In the genomic region with DNA sequence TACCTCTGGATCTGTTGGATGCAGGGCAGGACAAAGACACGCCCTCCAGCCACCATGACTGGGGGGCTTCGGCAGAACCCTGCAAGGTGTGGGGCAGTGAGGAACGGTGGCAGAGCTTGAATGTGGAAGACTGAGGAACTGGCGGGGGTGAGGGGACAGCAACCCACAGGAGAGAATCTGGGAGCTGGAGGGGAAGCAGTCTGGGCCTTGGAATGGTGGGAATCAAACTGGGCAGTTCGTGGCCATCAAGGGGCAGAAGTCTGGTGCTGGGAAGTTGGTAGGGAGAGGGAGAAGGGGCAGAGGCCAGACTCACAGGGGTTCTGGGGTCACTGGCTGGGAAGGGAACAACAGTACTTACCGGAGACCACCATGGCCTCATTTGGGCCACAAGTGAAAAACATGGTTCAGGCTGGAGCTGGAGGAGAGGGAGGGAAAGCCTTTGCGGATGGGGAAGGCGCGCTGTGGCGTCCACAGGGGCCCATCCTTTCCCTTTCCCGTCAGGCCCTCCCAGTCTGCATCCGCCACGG, we compare ENCODE assay signal across 6 cellular contexts. TPM values are rescaled to one million over a fixed set of nuclear protein-coding genes. Genes with fewer than 3 reads are reported as not detected.
A peak's percentile ranks its signal among the peaks of the same experiment; 100 is the strongest.
DNase-seq lines count a peak whose midpoint lies in the region; ATAC-seq, FAIRE-seq and TF ChIP-seq lines count a peak whose summit lies in the region.

No MANE protein-coding gene starts in this region.

- H3K4me1 ChIP-seq in HCT116 (ENCODE audit: control insufficient read depth in 1 of 2, insufficient read depth in 2 of 2, low read length in 2 of 2): peaks cover 37 to 75% of the 10 kb centered on the region in 2 experiments
- peaks cover 8 to 25% of the 10 kb centered on the region in 2 donors for H3K4me1 ChIP-seq in ascending aorta
- peaks cover 34 to 41% of the 10 kb centered on the region in 2 donors for H3K4me1 ChIP-seq in naive thymus-derived CD4-positive, alpha-beta T cell (ENCODE audit: control insufficient read depth in 2 of 2, insufficient read depth in 2 of 2, low read length in 2 of 2)

- H3K27me3 ChIP-seq in HCT116 (ENCODE audit: insufficient read depth, low read length) (no peaks in the 10 kb centered on the region), ascending aorta (no peaks in the 10 kb centered on the region)
- no peaks in the 10 kb centered on the region for H3K27me3 ChIP-seq in naive thymus-derived CD4-positive, alpha-beta T cell (ENCODE audit: control insufficient read depth in 2 of 2, insufficient read depth in 2 of 2, low read length in 2 of 2)

- H3K36me3 ChIP-seq in HCT116 (ENCODE audit: control insufficient read depth in 1 of 2, insufficient read depth in 2 of 2, low read length in 2 of 2): peaks cover 4 to 11% of the 10 kb centered on the region in 2 experiments; a peak in 1 of 4 replicates
- H3K36me3 ChIP-seq in ascending aorta: peaks cover 33 to 44% of the 10 kb centered on the region in 2 donors
- H3K36me3 ChIP-seq in naive thymus-derived CD4-positive, alpha-beta T cell (ENCODE audit: control insufficient read depth in 2 of 3, insufficient read depth in 3 of 3, low read length in 3 of 3): peaks cover 0 to 11% (median 7%) of the 10 kb centered on the region in 3 experiments

- peak overlapping the region; percentile 69 to 98 (median 88) for H3K27ac Mint-ChIP-seq in naive thymus-derived CD4-positive, alpha-beta T cell

- intact Hi-C loops in HCT116 (cut with micrococcal nuclease): loop anchor here (1.0 to 10.0 kb wide), 3 partner anchors 72 to 343 kb away; no protein-coding TSS in a partner anchor
- intact Hi-C loops in ascending aorta (cut with DNase I): loop anchor here (1.0 to 10.0 kb wide), 6 partner anchors 21 to 663 kb away; partner anchors contain the start of genes MICA, MRPS18B, PPP1R10 and VARS2
- intact Hi-C loops in naive thymus-derived CD4-positive, alpha-beta T cell (cut with micrococcal nuclease): loop anchor here (2.0 to 10.0 kb wide), 7 partner anchors 70 to 417 kb away; partner anchors contain the start of genes MRPS18B (in 1 of the 2), PPP1R10 (in 1 of the 2) and TRIM39 (in 1 of the 2)

- peak overlapping the region; percentile 84 to 100 (median 92) for H3K4me3 Mint-ChIP-seq in naive thymus-derived CD4-positive, alpha-beta T cell

- RAD21 ChIA-PET in HCT116 (lab: Charles Lee; ENCODE audit: low non-redundant PET in 1 of 2, low total read pairs in 2 of 2, uncharacterized antibody in 2 of 2, unreplicated experiment in 2 of 2): no interaction called here

- no peaks in the 10 kb centered on the region for H4K20me1 ChIP-seq in HCT116 (ENCODE audit: insufficient read depth)

- H3K36me3 Mint-ChIP-seq in naive thymus-derived CD4-positive, alpha-beta T cell: peaks cover 7 to 62% (median 14%) of the 10 kb centered on the region in 5 donors

- peak overlapping the region; percentile 91 for H3K4me2 ChIP-seq in HCT116 (ENCODE audit: low read length)

- TF ChIP-seq CTCF in HCT116 (IDR thresholded peaks at IDR 0.05 in 2 of 3, conservative IDR thresholded peaks at IDR 0.05 in 1 of 3; ENCODE audit: borderline replicate concordance in 1 of 3, insufficient read depth in 1 of 3, low read depth in 2 of 3, low read length in 2 of 3): no peak
- TF ChIP-seq CTCF in ascending aorta (IDR thresholded peaks at IDR 0.05): no peak
- TF ChIP-seq CTCF in D721Med (IDR thresholded peaks at IDR 0.05; ENCODE audit: insufficient read depth, missing control alignments): no peak

- peaks cover 55 to 76% (median 64%) of the 10 kb centered on the region in 7 donors for H3K4me1 Mint-ChIP-seq in naive thymus-derived CD4-positive, alpha-beta T cell

- FAIRE-seq in D721Med (lab: Jason Lieb, UNC) (no peak), GM19239 (lab: Jason Lieb, UNC) (no peak)

- H3K9me3 ChIP-seq in HCT116 (ENCODE audit: control insufficient read depth in 1 of 2, insufficient read depth in 1 of 2, low read depth in 1 of 2, low read length in 2 of 2) (no peaks in the 10 kb centered on the region), ascending aorta (no peaks in the 10 kb centered on the region)
- H3K9me3 ChIP-seq in naive thymus-derived CD4-positive, alpha-beta T cell (ENCODE audit: control insufficient read depth in 2 of 3, low read length in 3 of 3): no peaks in the 10 kb centered on the region

- H3K27ac ChIP-seq in HCT116 (ENCODE audit: low read depth, low read length) (peak overlapping the region; percentile 93), ascending aorta (peak overlapping the region; percentile 94 to 97)
- H3K27ac ChIP-seq in naive thymus-derived CD4-positive, alpha-beta T cell (ENCODE audit: low read depth, low read length): peak overlapping the region; percentile 83

- POLR2A ChIA-PET in HCT116 (lab: Charles Lee): interaction anchor here (0.7 to 16.4 kb wide), 12 partner anchors 9 to 141 kb away, joined by 3 to 680 read pairs (median 10); no protein-coding TSS in a partner anchor
- POLR2A ChIA-PET in naive thymus-derived CD4-positive, alpha-beta T cell (lab: Charles Lee): interaction anchor here (0.7 to 1.5 kb wide), 10 partner anchors 11 to 401 kb away, joined by 3 to 6 read pairs (median 4); no protein-coding TSS in a partner anchor

- no TSS peak for BruUV-seq in HCT116 (replicated peaks; lab: Mats Ljungman, UMichigan)

- peaks cover 0 to 1% (median 0%) of the 10 kb centered on the region in 11 donors for H3K9me3 Mint-ChIP-seq in naive thymus-derived CD4-positive, alpha-beta T cell

- peak overlapping the region; percentile 79 to 85 for H3K4me3 ChIP-seq in HCT116 (replicated peaks in 1 of 2; ENCODE audit: low read depth in 1 of 2, low read length in 2 of 2)
- H3K4me3 ChIP-seq in ascending aorta: peak overlapping the region; percentile 89 to 91
- H3K4me3 ChIP-seq in naive thymus-derived CD4-positive, alpha-beta T cell (ENCODE audit: low read length): peak overlapping the region; percentile 85

- H3K79me2 ChIP-seq in HCT116 (ENCODE audit: insufficient read depth, low read length): peaks cover 15% of the 10 kb centered on the region

- no peak for TF ChIP-seq RAD21 in HCT116 (IDR thresholded peaks at IDR 0.05; ENCODE audit: low read depth)

- ATAC-seq in HCT116: peak; percentile 7
- ATAC-seq in naive thymus-derived CD4-positive, alpha-beta T cell: no peak

- no peaks in the 10 kb centered on the region for H3K27me3 Mint-ChIP-seq in naive thymus-derived CD4-positive, alpha-beta T cell

- DNase-seq in HCT116 (ENCODE audit: low read depth, low spot score) (no peak), ascending aorta (ENCODE audit: low spot score in 2 of 2) (no peak), cerebellum (ENCODE audit: low spot score) (no peak), D721Med (ENCODE audit: insufficient read length, low spot score) (no peak), GM19239 (ENCODE audit: insufficient read length, low spot score) (no peak)
- DNase-seq in naive thymus-derived CD4-positive, alpha-beta T cell: no peak

- no peak overlapping the region for H2AFZ ChIP-seq in HCT116 (ENCODE audit: low read depth, low read length, poor library complexity, severe bottlenecking)

- CTCF ChIA-PET in HCT116 (lab: Charles Lee): no interaction called here
- CTCF ChIA-PET in naive thymus-derived CD4-positive, alpha-beta T cell (lab: Charles Lee): interaction anchor here (0.6 to 1.2 kb wide), 5 partner anchors 11 to 196 kb away, joined by 3 to 4 read pairs (median 3); no protein-coding TSS in a partner anchor

- no peaks in the 10 kb centered on the region for H3K9me2 ChIP-seq in HCT116 (ENCODE audit: insufficient read depth)

- H3K9ac ChIP-seq in HCT116 (ENCODE audit: low read length): peak overlapping the region; percentile 97

- no peak for TF ChIP-seq POLR2A in HCT116 (IDR thresholded peaks at IDR 0.05; ENCODE audit: borderline replicate concordance, extremely low read depth, insufficient read depth, insufficient read length)

TF ChIP-seq in HCT116, 20 proteins besides CTCF, POLR2A, EP300 and RAD21:
- TF ChIP-seq POLR2AphosphoS5 (IDR thresholded peaks at IDR 0.05; ENCODE audit: low read depth, low read length) (peak; percentile 85), CBX3 (IDR thresholded peaks at IDR 0.05; ENCODE audit: low read depth) (no peak)

RNA-seq across cellular contexts. Expression of gene FLOT1, which starts 0.6 kb away (rescaled TPM):
- total RNA-seq in HCT116 (2021; ENCODE audit: unreplicated experiment): 117 TPM
- polyA plus RNA-seq in HCT116 (2012): 124 and 132 TPM in 2 replicates
- total RNA-seq in ascending aorta: 123 TPM
- 100 to 1,000 TPM in 1 of 5 experiments, 10 to 100 TPM in 4; 59.4 to 204 (median 81.3) TPM for total RNA-seq in naive thymus-derived CD4-positive, alpha-beta T cell
- polyA plus RNA-seq in naive thymus-derived CD4-positive, alpha-beta T cell: 100 to 1,000 TPM; 107 to 132 TPM
- total RNA-seq in cerebellum: 35.7 TPM

RNA-seq across cellular contexts. Expression of gene IER3, which starts 2.5 kb away (rescaled TPM):
- 952 TPM for total RNA-seq in HCT116 (2021; ENCODE audit: unreplicated experiment)
- 1,025 and 1,062 TPM in 2 replicates for polyA plus RNA-seq in HCT116 (2012)
- total RNA-seq in ascending aorta: 51.9 TPM
- total RNA-seq in naive thymus-derived CD4-positive, alpha-beta T cell: 10 to 100 TPM; 10.8 to 69.9 (median 26.7) TPM
- 1 to 10 TPM; 2.2 to 2.8 TPM for polyA plus RNA-seq in naive thymus-derived CD4-positive, alpha-beta T cell
- total RNA-seq in cerebellum: 4.5 TPM

RNA-seq across cellular contexts. Expression of gene TUBB, which starts 21.7 kb away (rescaled TPM):
- 886 TPM for total RNA-seq in HCT116 (2021; ENCODE audit: unreplicated experiment)
- polyA plus RNA-seq in HCT116 (2012): 716 and 796 TPM in 2 replicates
- total RNA-seq in ascending aorta: 537 TPM
- total RNA-seq in naive thymus-derived CD4-positive, alpha-beta T cell: 100 to 1,000 TPM in 4 of 5 experiments, 10 to 100 TPM in 1; 86.7 to 930 (median 242) TPM
- polyA plus RNA-seq in naive thymus-derived CD4-positive, alpha-beta T cell: 100 to 1,000 TPM; 107 to 151 TPM
- 608 TPM for total RNA-seq in cerebellum

RNA-seq across cellular contexts. Expression of gene MDC1, which starts 24.8 kb away (rescaled TPM):
- total RNA-seq in HCT116 (2021; ENCODE audit: unreplicated experiment) (75.8 TPM), ascending aorta (27.1 TPM), cerebellum (9.5 TPM)
- 55.7 and 59.3 TPM in 2 replicates for polyA plus RNA-seq in HCT116 (2012)
- 10 to 100 TPM; 40.3 to 78.9 (median 62.0) TPM for total RNA-seq in naive thymus-derived CD4-positive, alpha-beta T cell
- 10 to 100 TPM in 1 of 2 donors, 1 to 10 TPM in 1; 4.5 to 11.0 TPM for polyA plus RNA-seq in naive thymus-derived CD4-positive, alpha-beta T cell

RNA-seq across cellular contexts. Expression of gene NRM, which starts 51.1 kb away (rescaled TPM):
- total RNA-seq in HCT116 (2021; ENCODE audit: unreplicated experiment) (13.6 TPM), ascending aorta (25.1 TPM), cerebellum (9.2 TPM)
- polyA plus RNA-seq in HCT116 (2012): 13.3 and 18.6 TPM in 2 replicates
- total RNA-seq in naive thymus-derived CD4-positive, alpha-beta T cell: 10 to 100 TPM in 1 of 5 experiments, 1 to 10 TPM in 4; 2.3 to 29.4 (median 3.1) TPM
- 1 to 10 TPM; 7.2 to 7.6 TPM for polyA plus RNA-seq in naive thymus-derived CD4-positive, alpha-beta T cell

Comparison
In these comparisons a context has a peak if more than half of its experiments do, and no peak if none do; other contexts are left out.
1. RNA of gene IER3, which starts 2.5 kb away (total RNA-seq): 952 TPM in HCT116 (single experiment); 51.9 TPM in ascending aorta (single experiment), 10.8 to 69.9 TPM in naive thymus-derived CD4-positive, alpha-beta T cell and 4.5 TPM in cerebellum (single experiment); every median in the first group is over 10 times any median in the second.
2. Peak in every context shown above with its lines, with median percentiles within 50 percentile points of each other: H3K27ac ChIP-seq and H3K4me3 ChIP-seq.